In genomic region chr7:147103224-147103623, GRCh38 we compare ENCODE assay signal across 20 cellular contexts.
A peak's percentile ranks its signal among the peaks of the same experiment; 100 is the strongest.
DNase-seq lines count a peak whose midpoint lies in the region; ATAC-seq, FAIRE-seq and TF ChIP-seq lines count a peak whose summit lies in the region.
"Had no signal": no experiment of that assay in that cellular context is flagged by ENCODE, and none has a peak within 500 bp of the region (broad histone marks: within the 10 kb centered on the region; RNA-seq: fewer than 3 reads in every experiment).

No MANE protein-coding gene starts in this region.

- peak; percentile 18 for DNase-seq in MM.1S
- DNase-seq in K562 (ENCODE audit: extremely low read depth in 1 of 4, low spot score in 3 of 4): no peak
- DNase-seq in CD1c-positive myeloid dendritic cell (ENCODE audit: extremely low spot score): no peak
- no peak for DNase-seq in DMS53 (lab: John Stamatoyannopoulos, UW)
- DNase-seq: CD4-positive, alpha-beta T cell; CD8-positive, alpha-beta memory T cell; DMS 273 treated with DMSO at 0.1 percent for 48 hours; DND-41; GDM1; GOT3; HFFc6 had no signal

- no peaks in the 10 kb centered on the region for H3F3A ChIP-seq in MM.1S (ENCODE audit: insufficient read depth, low read length)

- H3K4me3 ChIP-seq in MM.1S (ENCODE audit: low read length) (no peak overlapping the region), K562 (no peak overlapping the region)
- H3K4me3 ChIP-seq: BLaER1, HAP-1 had no signal

- TF ChIP-seq RAD21 in K562 (CRISPR knock-in tag; conservative IDR thresholded peaks at IDR 0.05 in 1 of 2, IDR thresholded peaks at IDR 0.05 in 1 of 2): no peak

- in situ Hi-C loops in K562 (cut with MboI): no loop called here

- H3K9me3 ChIP-seq in MM.1S (replicated peaks; ENCODE audit: insufficient read depth, low read length) (no peaks in the 10 kb centered on the region), K562 (replicated peaks; ENCODE audit: control insufficient read depth, insufficient read depth, low read depth, low read length) (no peaks in the 10 kb centered on the region)
- H3K9me3 ChIP-seq: HAP-1 had no signal

- H2AFZ ChIP-seq in MM.1S (ENCODE audit: low read length) (no peak overlapping the region), K562 (ENCODE audit: low read depth, low read length) (no peak overlapping the region)

- H3K9me2 ChIP-seq in MM.1S (replicated peaks; ENCODE audit: insufficient read depth, low read length): no peaks in the 10 kb centered on the region

- no peak overlapping the region for H3K9ac ChIP-seq in MM.1S (ENCODE audit: low read length)
- H3K9ac ChIP-seq in K562 (ENCODE audit: insufficient read depth in 1 of 2, low read depth in 2 of 2, low read length in 2 of 2): no peak overlapping the region
- H3K9ac ChIP-seq: BLaER1 had no signal

- H3K79me2 ChIP-seq in MM.1S (ENCODE audit: low read length) (no peaks in the 10 kb centered on the region), K562 (ENCODE audit: control insufficient read depth, insufficient read depth, low read length) (no peaks in the 10 kb centered on the region)

- H3K36me3 ChIP-seq in MM.1S (replicated peaks; ENCODE audit: insufficient read depth, low read length) (no peaks in the 10 kb centered on the region), K562 (ENCODE audit: control insufficient read depth, insufficient read depth, low read length) (no peaks in the 10 kb centered on the region)
- H3K36me3 ChIP-seq: HAP-1 had no signal

- H3K9me1 ChIP-seq in K562 (ENCODE audit: control insufficient read depth, insufficient read depth, low read length): no peaks in the 10 kb centered on the region

- H3K4me2 ChIP-seq in MM.1S (ENCODE audit: low read depth, low read length): no peak overlapping the region
- no peak overlapping the region for H3K4me2 ChIP-seq in K562 (ENCODE audit: insufficient read depth, low read length)
- H3K4me2 ChIP-seq: BLaER1 had no signal

- H4K20me1 ChIP-seq in MM.1S (ENCODE audit: insufficient read depth, low read length) (no peaks in the 10 kb centered on the region), K562 (replicated peaks; ENCODE audit: control insufficient read depth, insufficient read depth, low read length) (no peaks in the 10 kb centered on the region)
- H4K20me1 ChIP-seq: BLaER1 had no signal

- ATAC-seq in K562 (no peak), HG03460 (IDR thresholded peaks at IDR 0.05; ENCODE audit: unreplicated experiment) (no peak)

- BruUV-seq in K562 (replicated peaks; lab: Mats Ljungman, UMichigan): no TSS peak

- TF ChIP-seq CTCF in MM.1S (IDR thresholded peaks at IDR 0.05; ENCODE audit: low read length): no peak
- TF ChIP-seq CTCF in K562 (IDR thresholded peaks at IDR 0.05 in 2 of 3, conservative IDR thresholded peaks at IDR 0.05 in 1 of 3; ENCODE audit: insufficient read depth in 2 of 3, low read depth in 1 of 3, low read length in 3 of 3): no peak

- CTCF ChIA-PET in K562 (lab: Yijun Ruan, JAX; ENCODE audit: low intra/inter-chr PET ratio): no interaction called here

- peak; percentile 77 for FAIRE-seq in G401.6 (lab: Jason Lieb, UNC)
- no peak for FAIRE-seq in K562 (lab: Jason Lieb, UNC)
- FAIRE-seq: D721Med, GM12891, GM18507, H54 had no signal

- H3K4me1 ChIP-seq in MM.1S (ENCODE audit: low read length) (peaks cover 3% of the 10 kb centered on the region; the same call in 1 of the 2 replicates), K562 (replicated peaks in 1 of 2; ENCODE audit: control insufficient read depth in 2 of 2, insufficient read depth in 2 of 2, low read length in 2 of 2) (no peaks in the 10 kb centered on the region)
- H3K4me1 ChIP-seq: BLaER1, HAP-1 had no signal

- TF ChIP-seq POLR2A in K562 (conservative IDR thresholded peaks at IDR 0.05): no peak

- POLR2A ChIA-PET in K562 (lab: Yijun Ruan, JAX): no interaction called here

- H3K27ac ChIP-seq in MM.1S (ENCODE audit: low read length) (no peak overlapping the region), K562 (ENCODE audit: extremely low read depth, low read depth, low read length) (no peak overlapping the region)
- H3K27ac ChIP-seq: BLaER1, C4-2B had no signal

- intact Hi-C loops in K562 (cut with micrococcal nuclease): no loop called here

- no peaks in the 10 kb centered on the region for H3K27me3 ChIP-seq in MM.1S (replicated peaks; ENCODE audit: insufficient read depth, low read length)
- no peaks in the 10 kb centered on the region for H3K27me3 ChIP-seq in K562 (ENCODE audit: control insufficient read depth in 2 of 2, insufficient read depth in 2 of 2, low read length in 2 of 2)
- H3K27me3 ChIP-seq: BLaER1 had no signal

- WGBS in K562 (ENCODE audit: insufficient coverage, low coverage, missing lambda C conversion rate): 2% methylated on average over 2 of the region's 2 CpGs

- no peak for TF ChIP-seq EP300 in K562 (IDR thresholded peaks at IDR 0.05; ENCODE audit: low read length)

TF ChIP-seq in K562, 482 proteins besides CTCF, POLR2A, EP300 and RAD21:
- TF ChIP-seq ZFX (CRISPR knock-in tag; IDR thresholded peaks at IDR 0.05) (no peak), MAFF (IDR thresholded peaks at IDR 0.05; ENCODE audit: low read length) (peak; percentile 42; the same call in 1 of the 2 replicates), C11orf30 (IDR thresholded peaks at IDR 0.05; ENCODE audit: low read depth) (peak; percentile 59; the same call in 1 of the 2 replicates), ZNF316 (IDR thresholded peaks at IDR 0.05) (peak; percentile 83), MAFK (IDR thresholded peaks at IDR 0.05; ENCODE audit: low read length) (peak; percentile 49; the same call in 1 of the 2 replicates), ATF6 (CRISPR knock-in tag; IDR thresholded peaks at IDR 0.05) (no peak), MAFG (tag; conservative IDR thresholded peaks at IDR 0.05) (peak; percentile 54)
